1 cellular context compared by ENCODE assay signal in the genomic region with DNA sequence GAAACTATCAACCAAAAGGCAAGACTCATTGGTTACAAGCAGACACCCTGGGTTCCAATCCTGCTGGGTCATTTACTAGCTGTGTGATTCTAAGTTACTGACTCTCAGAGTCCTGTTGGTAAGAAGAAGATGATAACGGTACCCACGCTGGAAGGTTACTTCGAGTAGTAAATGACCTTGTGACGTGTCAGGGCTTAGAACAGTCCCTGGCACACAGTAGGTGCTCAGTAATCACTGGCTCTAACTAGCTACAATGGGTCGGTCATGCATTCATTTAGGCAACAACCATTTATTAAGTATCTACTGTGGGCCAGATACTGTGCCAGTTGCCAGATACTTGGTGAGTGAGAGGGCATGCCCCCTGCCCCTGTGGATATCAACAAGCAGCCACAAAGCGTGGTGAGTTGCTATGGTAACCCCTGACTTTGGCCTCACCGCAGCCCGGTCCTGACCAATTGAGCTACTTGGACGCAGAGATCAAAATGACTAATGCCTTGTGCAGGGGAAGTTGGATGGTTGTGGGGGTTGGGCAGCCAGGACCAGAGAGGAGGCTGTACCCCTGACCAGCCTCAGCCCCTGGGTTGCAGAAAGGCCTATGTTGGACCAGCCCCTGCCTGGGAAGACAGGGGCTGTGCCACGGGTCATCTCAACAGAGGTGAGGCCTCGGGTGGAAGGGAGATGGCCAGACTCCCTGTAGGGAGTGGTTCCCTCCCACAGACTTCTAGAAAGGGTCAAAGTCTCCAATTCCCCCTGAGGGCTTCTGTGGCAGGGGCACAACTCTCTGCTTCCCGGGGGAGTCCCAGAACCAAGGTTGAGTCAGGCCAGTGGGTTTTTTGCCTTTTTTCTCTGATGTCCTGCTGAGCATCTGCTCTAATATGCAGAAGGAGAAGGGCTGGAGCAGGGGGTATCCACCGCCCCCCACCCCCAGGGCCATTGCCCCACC.
TF ChIP-seq lines count a peak whose summit lies in the region.

No MANE protein-coding gene starts in this region.

TF ChIP-seq in SK-N-SH, 30 proteins besides CTCF, POLR2A, EP300 and RAD21 (continued from another document):
- TF ChIP-seq, protein P1, sequence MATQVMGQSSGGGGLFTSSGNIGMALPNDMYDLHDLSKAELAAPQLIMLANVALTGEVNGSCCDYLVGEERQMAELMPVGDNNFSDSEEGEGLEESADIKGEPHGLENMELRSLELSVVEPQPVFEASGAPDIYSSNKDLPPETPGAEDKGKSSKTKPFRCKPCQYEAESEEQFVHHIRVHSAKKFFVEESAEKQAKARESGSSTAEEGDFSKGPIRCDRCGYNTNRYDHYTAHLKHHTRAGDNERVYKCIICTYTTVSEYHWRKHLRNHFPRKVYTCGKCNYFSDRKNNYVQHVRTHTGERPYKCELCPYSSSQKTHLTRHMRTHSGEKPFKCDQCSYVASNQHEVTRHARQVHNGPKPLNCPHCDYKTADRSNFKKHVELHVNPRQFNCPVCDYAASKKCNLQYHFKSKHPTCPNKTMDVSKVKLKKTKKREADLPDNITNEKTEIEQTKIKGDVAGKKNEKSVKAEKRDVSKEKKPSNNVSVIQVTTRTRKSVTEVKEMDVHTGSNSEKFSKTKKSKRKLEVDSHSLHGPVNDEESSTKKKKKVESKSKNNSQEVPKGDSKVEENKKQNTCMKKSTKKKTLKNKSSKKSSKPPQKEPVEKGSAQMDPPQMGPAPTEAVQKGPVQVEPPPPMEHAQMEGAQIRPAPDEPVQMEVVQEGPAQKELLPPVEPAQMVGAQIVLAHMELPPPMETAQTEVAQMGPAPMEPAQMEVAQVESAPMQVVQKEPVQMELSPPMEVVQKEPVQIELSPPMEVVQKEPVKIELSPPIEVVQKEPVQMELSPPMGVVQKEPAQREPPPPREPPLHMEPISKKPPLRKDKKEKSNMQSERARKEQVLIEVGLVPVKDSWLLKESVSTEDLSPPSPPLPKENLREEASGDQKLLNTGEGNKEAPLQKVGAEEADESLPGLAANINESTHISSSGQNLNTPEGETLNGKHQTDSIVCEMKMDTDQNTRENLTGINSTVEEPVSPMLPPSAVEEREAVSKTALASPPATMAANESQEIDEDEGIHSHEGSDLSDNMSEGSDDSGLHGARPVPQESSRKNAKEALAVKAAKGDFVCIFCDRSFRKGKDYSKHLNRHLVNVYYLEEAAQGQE (IDR thresholded peaks at IDR 0.05; ENCODE audit: low read depth, low read length): no peak; the same call in 1 of the 2 replicates
- TF ChIP-seq, protein P2, sequence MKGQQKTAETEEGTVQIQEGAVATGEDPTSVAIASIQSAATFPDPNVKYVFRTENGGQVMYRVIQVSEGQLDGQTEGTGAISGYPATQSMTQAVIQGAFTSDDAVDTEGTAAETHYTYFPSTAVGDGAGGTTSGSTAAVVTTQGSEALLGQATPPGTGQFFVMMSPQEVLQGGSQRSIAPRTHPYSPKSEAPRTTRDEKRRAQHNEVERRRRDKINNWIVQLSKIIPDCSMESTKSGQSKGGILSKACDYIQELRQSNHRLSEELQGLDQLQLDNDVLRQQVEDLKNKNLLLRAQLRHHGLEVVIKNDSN (IDR thresholded peaks at IDR 0.05; ENCODE audit: borderline replicate concordance, low read depth): no peak
- no peak for TF ChIP-seq NRF1 (IDR thresholded peaks at IDR 0.05; ENCODE audit: low read depth, low read length)
- no peak for TF ChIP-seq FOXM1 (IDR thresholded peaks at IDR 0.05; ENCODE audit: low read depth)
- peak; percentile 90 for TF ChIP-seq NFIC (IDR thresholded peaks at IDR 0.05; ENCODE audit: borderline replicate concordance)
- no peak for TF ChIP-seq YY1 (IDR thresholded peaks at IDR 0.05; ENCODE audit: low read depth)
- no peak for TF ChIP-seq TAF1 (IDR thresholded peaks at IDR 0.05; ENCODE audit: borderline replicate concordance, low read depth, low read length)
- TF ChIP-seq TCF12 (IDR thresholded peaks at IDR 0.05): peak; percentile 86
- TF ChIP-seq ZBTB33 (IDR thresholded peaks at IDR 0.05; ENCODE audit: borderline replicate concordance, low read depth): 0 out of 2 replicates have a peak, but pooled peaks have one; percentile 25
- peak; percentile 41; the same call in 1 of the 2 replicates for TF ChIP-seq POLR2AphosphoS5 (IDR thresholded peaks at IDR 0.05; ENCODE audit: low read depth, low read length)
- no peak for TF ChIP-seq ELF1 (IDR thresholded peaks at IDR 0.05)
- TF ChIP-seq RXRA (IDR thresholded peaks at IDR 0.05; ENCODE audit: borderline replicate concordance, low read depth): peak; percentile 97
- no peak for TF ChIP-seq CHD2 (IDR thresholded peaks at IDR 0.05; ENCODE audit: low read length, partially characterized antibody)
- TF ChIP-seq MAX (IDR thresholded peaks at IDR 0.05; ENCODE audit: low read depth): peak; percentile 89
